Comparison of ENCODE assay signal across 26 cellular contexts in the genomic region with DNA sequence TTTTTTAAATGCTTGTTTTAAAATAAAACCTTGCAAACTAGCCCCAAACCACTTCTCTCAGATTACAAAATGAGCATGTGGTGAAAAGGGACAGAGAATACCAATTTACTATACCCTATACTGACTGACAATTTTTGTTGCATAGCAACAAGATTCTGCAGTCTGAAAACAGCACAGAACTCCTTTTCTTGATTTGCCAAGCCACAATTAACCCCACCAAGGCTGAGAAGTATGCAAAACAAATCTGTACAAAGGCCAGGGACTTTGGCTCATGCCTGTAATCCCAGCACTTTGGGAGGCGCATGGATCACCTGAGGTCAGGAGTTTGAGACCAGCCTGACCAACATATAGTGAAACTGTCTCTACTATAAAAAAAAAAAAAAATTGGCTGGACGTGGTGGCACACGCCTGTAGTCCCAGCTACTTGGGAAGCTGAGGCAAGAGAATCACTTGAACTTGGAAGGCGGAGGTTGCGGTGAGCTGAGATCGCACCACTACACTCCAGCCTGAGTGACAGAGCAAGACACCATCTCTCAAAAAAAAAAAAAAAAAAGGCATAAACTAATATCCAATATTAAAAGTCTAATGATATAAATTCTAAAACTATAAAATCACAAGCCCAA. TPM values are rescaled to one million over a fixed set of nuclear protein-coding genes. Genes with fewer than 3 reads are reported as not detected.
A peak's percentile ranks its signal among the peaks of the same experiment; 100 is the strongest.
DNase-seq lines count a peak whose midpoint lies in the region; ATAC-seq, FAIRE-seq and TF ChIP-seq lines count a peak whose summit lies in the region.
"Had no signal": no experiment of that assay in that cellular context is flagged by ENCODE, and none has a peak within 500 bp of the region (broad histone marks: within the 10 kb centered on the region; RNA-seq: fewer than 3 reads in every experiment).

No MANE protein-coding gene starts in this region.

- ATAC-seq in mucosa of descending colon: peak; percentile 35
- ATAC-seq: activated T-cell treated with anti-CD3 and anti-CD28 coated beads, Interleukin-2, amount 50 U/mL, for 72 hours; natural killer cell; Panc1 had no signal

- peaks cover 2% of the 10 kb centered on the region for H3K36me3 Mint-ChIP-seq in MCF 10A (ENCODE audit: insufficient read depth, unreplicated experiment)
- H3K36me3 Mint-ChIP-seq: activated naive CD4-positive, alpha-beta T cell treated with anti-CD3 and anti-CD28 coated beads, Interleukin-2, amount 50 U/mL, for 24 hours; memory B cell; natural killer cell had no signal

- no peak for FAIRE-seq in RCC 7860 (lab: Jason Lieb, UNC)

- H3K27me3 Mint-ChIP-seq in MCF 10A (ENCODE audit: insufficient read depth, unreplicated experiment): no peaks in the 10 kb centered on the region

- TF ChIP-seq CTCF in HEK293 (tag by site-specific recombination; IDR thresholded peaks at IDR 0.05) (no peak), mucosa of descending colon (IDR thresholded peaks at IDR 0.05) (no peak), MCF 10A (IDR thresholded peaks at IDR 0.05; ENCODE audit: unreplicated experiment) (no peak)

- no peak overlapping the region for H3K4me3 Mint-ChIP-seq in MCF 10A (ENCODE audit: unreplicated experiment)
- H3K4me3 Mint-ChIP-seq: activated naive CD4-positive, alpha-beta T cell treated with anti-CD3 and anti-CD28 coated beads, Interleukin-2, amount 50 U/mL, for 24 hours; activated T-cell treated with anti-CD3 and anti-CD28 coated beads, Interleukin-2, amount 50 U/mL, for 72 hours; memory B cell; natural killer cell; T-helper 1 cell treated with Interleukin-12 subunit alpha and Interleukin-12 subunit beta and Interleukin-4 antibody, amounts not matched to agents 30 μg/mL and 1 μg/mL, for 36 hours had no signal

- CTCF ChIA-PET in HEK293 (lab: Yijun Ruan, JAX) (interaction anchor here (0.6 to 2.6 kb wide), 2 partner anchors 60 to 141 kb away, joined by 5 to 9 read pairs; no protein-coding TSS in a partner anchor), MCF 10A (lab: Yijun Ruan, JAX) (interaction anchor here (2.2 kb wide), 1 partner anchor 11 kb away, joined by 12 read pairs; no protein-coding TSS in a partner anchor)

- POLR2A ChIA-PET in HEK293 (lab: Yijun Ruan, JAX): interaction anchor here (0.7 to 0.9 kb wide), 2 partner anchors 11 to 148 kb away, joined by 3 to 6 read pairs; no protein-coding TSS in a partner anchor
- POLR2A ChIA-PET in MCF 10A (lab: Yijun Ruan, JAX): interaction anchor here (0.8 to 1.3 kb wide), 2 partner anchors 11 to 16 kb away, joined by 3 read pairs; no protein-coding TSS in a partner anchor

- H3K4me3 ChIP-seq in HEK293 (ENCODE audit: low read depth, low read length) (no peak overlapping the region), mucosa of descending colon (no peak overlapping the region)
- H3K4me3 ChIP-seq: SJCRH30, uterus had no signal

- intact Hi-C loops in mucosa of descending colon (cut with DNase I, micrococcal nuclease): no loop called here
- intact Hi-C loops in MCF 10A (cut with micrococcal nuclease): no loop called here

- no peaks in the 10 kb centered on the region for H3K9me3 Mint-ChIP-seq in MCF 10A (ENCODE audit: unreplicated experiment)
- H3K9me3 Mint-ChIP-seq: activated naive CD4-positive, alpha-beta T cell treated with anti-CD3 and anti-CD28 coated beads, Interleukin-2, amount 50 U/mL, for 24 hours; activated T-cell treated with anti-CD3 and anti-CD28 coated beads, Interleukin-2, amount 50 U/mL, for 72 hours; memory B cell; natural killer cell; T-helper 1 cell treated with Interleukin-12 subunit alpha and Interleukin-12 subunit beta and Interleukin-4 antibody, amounts not matched to agents 30 μg/mL and 1 μg/mL, for 36 hours had no signal

- H3K4me1 ChIP-seq in HEK293 (ENCODE audit: control insufficient read depth, insufficient read depth, low read length) (peaks cover 27% of the 10 kb centered on the region), mucosa of descending colon (ENCODE audit: low read depth) (no peaks in the 10 kb centered on the region)

- H3K9me3 ChIP-seq in HEK293 (ENCODE audit: control insufficient read depth, insufficient read depth, low read depth, low read length) (no peaks in the 10 kb centered on the region), mucosa of descending colon (no peaks in the 10 kb centered on the region)
- H3K9me3 ChIP-seq: SJCRH30, uterus had no signal

- H3K36me3 ChIP-seq in HEK293 (ENCODE audit: control insufficient read depth in 2 of 2, insufficient read depth in 1 of 2, low read length in 2 of 2): no peaks in the 10 kb centered on the region; a peak in 1 of 3 replicates
- H3K36me3 ChIP-seq in mucosa of descending colon (ENCODE audit: low read depth): no peaks in the 10 kb centered on the region
- H3K36me3 ChIP-seq: uterus had no signal

- no peak overlapping the region for H3K27ac Mint-ChIP-seq in MCF 10A (ENCODE audit: low read depth, unreplicated experiment)
- H3K27ac Mint-ChIP-seq: activated naive CD4-positive, alpha-beta T cell treated with anti-CD3 and anti-CD28 coated beads, Interleukin-2, amount 50 U/mL, for 24 hours; activated T-cell treated with anti-CD3 and anti-CD28 coated beads, Interleukin-2, amount 50 U/mL, for 72 hours; memory B cell; natural killer cell; T-helper 1 cell treated with Interleukin-12 subunit alpha and Interleukin-12 subunit beta and Interleukin-4 antibody, amounts not matched to agents 30 μg/mL and 1 μg/mL, for 36 hours had no signal

- peak; percentile 39 for DNase-seq in AG08395 (ENCODE audit: low spot score)
- DNase-seq in astrocyte of the hippocampus (ENCODE audit: low read depth, low spot score): peak; percentile 78
- no peak for DNase-seq in mucosa of descending colon
- no peak for DNase-seq in MCF 10A (ENCODE audit: unreplicated experiment)
- no peak for DNase-seq in RCC 7860 (ENCODE audit: low spot score)
- no peak for DNase-seq in DMS79 (lab: John Stamatoyannopoulos, UW)
- no peak for DNase-seq in DMS114 treated with DMSO at 0.1 percent for 48 hours (lab: John Stamatoyannopoulos, UW; ENCODE audit: unreplicated experiment)
- DNase-seq: ACHN; activated CD4-positive, alpha-beta T cell treated with anti-CD3 and anti-CD28 coated beads for 4 hours; activated T-cell treated with anti-CD3 and anti-CD28 coated beads, Interleukin-2, amount 50 U/mL, for 72 hours; aorta; cerebellar nuclear complex; effector CD4-positive, alpha-beta T cell; kidney glomerular epithelial cell; natural killer cell; NCI-H345; NK-92 treated with Interleukin-12 subunit alpha and Interleukin-12 subunit beta, amount 100 ng/mL, for 24 hours; posterior cingulate gyrus; SJCRH30; uterus had no signal

- H3K27ac ChIP-seq in HEK293 (ENCODE audit: extremely low read depth, low read depth, low read length): no peak overlapping the region
- H3K27ac ChIP-seq: C4-2B, SJCRH30, uterus had no signal

- BruUV-seq in MCF 10A (replicated peaks; lab: Mats Ljungman, UMichigan): no TSS peak

- peaks cover 21% of the 10 kb centered on the region for H3K4me1 Mint-ChIP-seq in MCF 10A (ENCODE audit: insufficient read depth, unreplicated experiment)
- H3K4me1 Mint-ChIP-seq: activated naive CD4-positive, alpha-beta T cell treated with anti-CD3 and anti-CD28 coated beads, Interleukin-2, amount 50 U/mL, for 24 hours; memory B cell; natural killer cell had no signal

TF ChIP-seq in HEK293, 187 proteins besides CTCF, POLR2A, EP300 and RAD21 (continues in another document):
- TF ChIP-seq ZNF404 (tag by site-specific recombination; IDR thresholded peaks at IDR 0.05): no peak
- TF ChIP-seq, protein P1, sequence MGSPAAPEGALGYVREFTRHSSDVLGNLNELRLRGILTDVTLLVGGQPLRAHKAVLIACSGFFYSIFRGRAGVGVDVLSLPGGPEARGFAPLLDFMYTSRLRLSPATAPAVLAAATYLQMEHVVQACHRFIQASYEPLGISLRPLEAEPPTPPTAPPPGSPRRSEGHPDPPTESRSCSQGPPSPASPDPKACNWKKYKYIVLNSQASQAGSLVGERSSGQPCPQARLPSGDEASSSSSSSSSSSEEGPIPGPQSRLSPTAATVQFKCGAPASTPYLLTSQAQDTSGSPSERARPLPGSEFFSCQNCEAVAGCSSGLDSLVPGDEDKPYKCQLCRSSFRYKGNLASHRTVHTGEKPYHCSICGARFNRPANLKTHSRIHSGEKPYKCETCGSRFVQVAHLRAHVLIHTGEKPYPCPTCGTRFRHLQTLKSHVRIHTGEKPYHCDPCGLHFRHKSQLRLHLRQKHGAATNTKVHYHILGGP (tag by site-specific recombination; IDR thresholded peaks at IDR 0.05): no peak
- TF ChIP-seq ZBTB17 (tag by site-specific recombination; IDR thresholded peaks at IDR 0.05): peak; percentile 33; the same call in 1 of the 2 replicates
- TF ChIP-seq ZNF311 (tag by site-specific recombination; IDR thresholded peaks at IDR 0.05; ENCODE audit: borderline replicate concordance): no peak
- TF ChIP-seq, protein P2, sequence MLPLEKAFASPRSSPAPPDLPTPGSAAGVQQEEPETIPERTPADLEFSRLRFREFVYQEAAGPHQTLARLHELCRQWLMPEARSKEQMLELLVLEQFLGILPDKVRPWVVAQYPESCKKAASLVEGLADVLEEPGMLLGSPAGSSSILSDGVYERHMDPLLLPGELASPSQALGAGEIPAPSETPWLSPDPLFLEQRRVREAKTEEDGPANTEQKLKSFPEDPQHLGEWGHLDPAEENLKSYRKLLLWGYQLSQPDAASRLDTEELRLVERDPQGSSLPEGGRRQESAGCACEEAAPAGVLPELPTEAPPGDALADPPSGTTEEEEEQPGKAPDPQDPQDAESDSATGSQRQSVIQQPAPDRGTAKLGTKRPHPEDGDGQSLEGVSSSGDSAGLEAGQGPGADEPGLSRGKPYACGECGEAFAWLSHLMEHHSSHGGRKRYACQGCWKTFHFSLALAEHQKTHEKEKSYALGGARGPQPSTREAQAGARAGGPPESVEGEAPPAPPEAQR (tag by site-specific recombination; IDR thresholded peaks at IDR 0.05): no peak
- peak; percentile 11; the same call in 1 of the 2 replicates for TF ChIP-seq ZNF600 (tag by site-specific recombination; IDR thresholded peaks at IDR 0.05)
- no peak for TF ChIP-seq ZNF626 (tag by site-specific recombination; IDR thresholded peaks at IDR 0.05)
- TF ChIP-seq TRIM28 (IDR thresholded peaks at IDR 0.05; ENCODE audit: borderline replicate concordance, low read length): no peak
- TF ChIP-seq, protein P3, sequence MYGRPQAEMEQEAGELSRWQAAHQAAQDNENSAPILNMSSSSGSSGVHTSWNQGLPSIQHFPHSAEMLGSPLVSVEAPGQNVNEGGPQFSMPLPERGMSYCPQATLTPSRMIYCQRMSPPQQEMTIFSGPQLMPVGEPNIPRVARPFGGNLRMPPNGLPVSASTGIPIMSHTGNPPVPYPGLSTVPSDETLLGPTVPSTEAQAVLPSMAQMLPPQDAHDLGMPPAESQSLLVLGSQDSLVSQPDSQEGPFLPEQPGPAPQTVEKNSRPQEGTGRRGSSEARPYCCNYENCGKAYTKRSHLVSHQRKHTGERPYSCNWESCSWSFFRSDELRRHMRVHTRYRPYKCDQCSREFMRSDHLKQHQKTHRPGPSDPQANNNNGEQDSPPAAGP (tag by site-specific recombination; IDR thresholded peaks at IDR 0.05): no peak
- TF ChIP-seq GLIS1 (tag by site-specific recombination; IDR thresholded peaks at IDR 0.05): 0 out of 2 replicates have a peak, but pooled peaks have one; percentile 7
- TF ChIP-seq ZNF837 (tag by site-specific recombination; IDR thresholded peaks at IDR 0.05): no peak
- peak; percentile 23; the same call in 1 of the 2 replicates for TF ChIP-seq OSR2 (tag by site-specific recombination; IDR thresholded peaks at IDR 0.05)

RNA-seq across cellular contexts. Expression of a gene that starts 21.8 kb away (rescaled TPM):
- total RNA-seq in mucosa of descending colon (100 to 1,000 TPM in 1 of 3 donors, 10 to 100 TPM in 2; 17.6 to 130 (median 41.3) TPM), MCF 10A (2022) (346 and 420 TPM in 2 replicates)
- total RNA-seq: natural killer cell had no signal

Comparison
In these comparisons a context has a peak if more than half of its experiments do, and no peak if none do; other contexts are left out.
1. DNase-seq: peak in AG08395 (single experiment) and astrocyte of the hippocampus (single experiment); none in mucosa of descending colon (0 of 3), MCF 10A (single experiment), RCC 7860 (single experiment), DMS79 (single experiment) and DMS114 treated with DMSO at 0.1 percent for 48 hours (single experiment).